Comparison of ENCODE assay signal across 17 cellular contexts in the genomic region with DNA sequence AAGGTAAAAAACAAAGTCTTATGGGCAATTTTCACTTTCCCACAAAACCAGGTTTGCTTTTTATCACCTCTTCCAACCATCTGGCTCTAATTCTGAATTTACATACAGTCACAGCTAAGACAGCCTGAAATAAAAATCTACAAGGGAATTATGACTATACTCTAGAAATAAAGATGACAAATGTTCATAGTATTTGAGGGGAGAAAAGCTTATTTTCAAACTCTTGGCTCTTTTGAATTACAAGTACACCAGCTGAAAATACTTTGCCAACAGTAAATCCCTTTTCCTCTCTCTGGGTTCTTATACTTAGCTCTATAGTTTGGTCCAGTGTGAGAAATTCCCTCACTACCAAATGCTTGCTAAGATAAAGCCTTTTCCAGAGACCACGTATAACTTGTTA.
A peak's percentile ranks its signal among the peaks of the same experiment; 100 is the strongest.
DNase-seq lines count a peak whose midpoint lies in the region; ATAC-seq and TF ChIP-seq lines count a peak whose summit lies in the region.
"Had no signal": no experiment of that assay in that cellular context is flagged by ENCODE, and none has a peak within 500 bp of the region (broad histone marks: within the 10 kb centered on the region; RNA-seq: fewer than 3 reads in every experiment).

No MANE protein-coding gene starts in this region.

- no peak for TF ChIP-seq CTCF in WERI-Rb-1 (IDR thresholded peaks at IDR 0.05; ENCODE audit: low read depth, low read length)
- no peak for TF ChIP-seq CTCF in psoas muscle (IDR thresholded peaks at IDR 0.05)

- no peak overlapping the region for H3K4me3 ChIP-seq in WERI-Rb-1 (ENCODE audit: low read depth, low read length)
- no peak overlapping the region for H3K4me3 ChIP-seq in psoas muscle
- H3K4me3 ChIP-seq: BLaER1, K562 had no signal

- DNase-seq in NCI-H748 treated with DMSO at 0.1 percent for 48 hours (lab: John Stamatoyannopoulos, UW) (peak; percentile 4), NCI-H748 (lab: John Stamatoyannopoulos, UW; ENCODE audit: unreplicated experiment) (no peak), WERI-Rb-1 (no peak), fibroblast of peridontal ligament (ENCODE audit: extremely low read depth) (peak; percentile 54), superior temporal gyrus (ENCODE audit: extremely low spot score) (peak; percentile 73), hypothalamus (lab: John Stamatoyannopoulos, UW) (no peak), NCI-H2196 treated with DMSO at 0.1 percent for 48 hours (lab: John Stamatoyannopoulos, UW; ENCODE audit: unreplicated experiment) (no peak), psoas muscle (no peak)
- DNase-seq: CD4-positive, alpha-beta memory T cell; NCI-H1694; NCI-H526; PC-3; RPMI8226; SHP77 treated with DMSO at 0.1 percent for 48 hours had no signal

- H3K27me3 ChIP-seq in WERI-Rb-1 (ENCODE audit: insufficient read depth, low read depth, severe bottlenecking) (no peaks in the 10 kb centered on the region), psoas muscle (ENCODE audit: insufficient read depth in 3 of 3, low read length in 2 of 3) (no peaks in the 10 kb centered on the region)
- H3K27me3 ChIP-seq: BLaER1 had no signal

- H3K36me3 ChIP-seq in WERI-Rb-1 = no peaks in the 10 kb centered on the region
- no peaks in the 10 kb centered on the region for H3K36me3 ChIP-seq in psoas muscle (ENCODE audit: insufficient read depth in 1 of 2, low read depth in 1 of 2)
- H3K36me3 ChIP-seq: BLaER1 had no signal

- 50 to 57% methylated on average over 1 of the region's 1 CpG; no CpG with 5 or more reads in 1 of the 3 donors for WGBS in psoas muscle, 3 donors

- intact Hi-C loops in psoas muscle (cut with DNase I) = no loop called here

- no peak for ATAC-seq in psoas muscle
- ATAC-seq: K562, PC-3 had no signal

- H3K27ac ChIP-seq in WERI-Rb-1 (peak overlapping the region; percentile 87), psoas muscle (no peak overlapping the region)
- H3K27ac ChIP-seq: BLaER1 had no signal

- H3K9me3 ChIP-seq in WERI-Rb-1 (ENCODE audit: severe bottlenecking) (no peaks in the 10 kb centered on the region), psoas muscle (no peaks in the 10 kb centered on the region)
- H3K9me3 ChIP-seq: BLaER1, SK-N-SH had no signal

- no peaks in the 10 kb centered on the region for H3K4me1 ChIP-seq in psoas muscle

Comparison
In these comparisons a context has a peak if more than half of its experiments do, and no peak if none do; other contexts are left out.
1. DNase-seq: peak in NCI-H748 treated with DMSO at 0.1 percent for 48 hours (single experiment), fibroblast of peridontal ligament (single experiment) and superior temporal gyrus (single experiment); none in NCI-H748 (single experiment), WERI-Rb-1 (single experiment), hypothalamus (0 of 51), NCI-H2196 treated with DMSO at 0.1 percent for 48 hours (single experiment) and psoas muscle (0 of 2).